ENCODE assay signal across 8 cellular contexts in genomic region chr4:15004701-15005301, GRCh38. TPM values are rescaled to one million over a fixed set of nuclear protein-coding genes. Genes with fewer than 3 reads are reported as not detected.
A peak's percentile ranks its signal among the peaks of the same experiment; 100 is the strongest.
DNase-seq lines count a peak whose midpoint lies in the region; ATAC-seq lines count a peak whose summit lies in the region.

No MANE protein-coding gene starts in this region.

- CTCF ChIA-PET in activated CD8-positive, alpha-beta T cell treated with anti-CD3 and anti-CD28 coated beads, Interleukin-2, amount 10 ng/mL, durations not matched to agents 7 days and 5 days (lab: Charles Lee): no interaction called here

- peak; percentile 7 for ATAC-seq in activated CD8-positive, alpha-beta T cell treated with anti-CD3 and anti-CD28 coated beads, Interleukin-2, amount 10 ng/mL, durations not matched to agents 7 days and 5 days

- H3K36me3 Mint-ChIP-seq in activated CD8-positive, alpha-beta T cell treated with anti-CD3 and anti-CD28 coated beads, Interleukin-2, amount 10 ng/mL, durations not matched to agents 7 days and 5 days (ENCODE audit: low read depth): peaks cover 21% of the 10 kb centered on the region

- H3K27me3 Mint-ChIP-seq in activated CD8-positive, alpha-beta T cell treated with anti-CD3 and anti-CD28 coated beads, Interleukin-2, amount 10 ng/mL, durations not matched to agents 7 days and 5 days (ENCODE audit: low read depth): no peaks in the 10 kb centered on the region

- peak overlapping the region; percentile 93 for H3K4me3 Mint-ChIP-seq in activated CD8-positive, alpha-beta T cell treated with anti-CD3 and anti-CD28 coated beads, Interleukin-2, amount 10 ng/mL, durations not matched to agents 7 days and 5 days

- H3K9me3 Mint-ChIP-seq in activated CD8-positive, alpha-beta T cell treated with anti-CD3 and anti-CD28 coated beads, Interleukin-2, amount 10 ng/mL, durations not matched to agents 7 days and 5 days (ENCODE audit: insufficient read depth): no peaks in the 10 kb centered on the region

- peaks cover 28% of the 10 kb centered on the region for H3K4me1 Mint-ChIP-seq in activated CD8-positive, alpha-beta T cell treated with anti-CD3 and anti-CD28 coated beads, Interleukin-2, amount 10 ng/mL, durations not matched to agents 7 days and 5 days (ENCODE audit: low read depth)

- H3K27ac Mint-ChIP-seq in activated CD8-positive, alpha-beta T cell treated with anti-CD3 and anti-CD28 coated beads, Interleukin-2, amount 10 ng/mL, durations not matched to agents 7 days and 5 days: peak overlapping the region; percentile 88

- POLR2A ChIA-PET in activated CD8-positive, alpha-beta T cell treated with anti-CD3 and anti-CD28 coated beads, Interleukin-2, amount 10 ng/mL, durations not matched to agents 7 days and 5 days (lab: Charles Lee): no interaction called here

- DNase-seq in NK-92 treated with Interleukin-12 subunit alpha and Interleukin-12 subunit beta, amount 100 ng/mL, for 24 hours (lab: John Stamatoyannopoulos, UW): peak; percentile 48
- DNase-seq in NK-92 (lab: John Stamatoyannopoulos, UW; ENCODE audit: unreplicated experiment) (no peak), NAMALWA (ENCODE audit: low spot score) (peak; percentile 50), lung microvascular endothelial cell (ENCODE audit: low read depth in 2 of 2) (peak; percentile 55 to 80), SKM-1 treated with dmso at 0.1 percent for 144 hours (lab: John Stamatoyannopoulos, UW; ENCODE audit: unreplicated experiment) (no peak)
- DNase-seq in activated CD8-positive, alpha-beta T cell treated with anti-CD3 and anti-CD28 coated beads, Interleukin-2, amount 10 ng/mL, durations not matched to agents 7 days and 5 days: peak; percentile 55
- peak; percentile 19 for DNase-seq in effector CD4-positive, alpha-beta T cell
- peak; percentile 10 to 18 (median 16) for DNase-seq in stimulated activated CD4-positive, alpha-beta T cell treated with anti-CD3 and anti-CD28 coated beads, TNF-alpha, amount 100 ng/mL, for 48 hours (ENCODE audit: low read depth in 3 of 3)

RNA-seq across cellular contexts. Expression of gene CPEB2, which starts 2.5 kb away (rescaled TPM):
- total RNA-seq in activated CD8-positive, alpha-beta T cell treated with anti-CD3 and anti-CD28 coated beads, Interleukin-2, amount 10 ng/mL, durations not matched to agents 7 days and 5 days: 1 to 10 TPM; 8.8 to 9.7 TPM
- total RNA-seq in lung microvascular endothelial cell: 5.0 and 7.5 TPM in 2 replicates

Comparison
In these comparisons a context has a peak if more than half of its experiments do, and no peak if none do; other contexts are left out.
1. DNase-seq: peak in NK-92 treated with Interleukin-12 subunit alpha and Interleukin-12 subunit beta, amount 100 ng/mL, for 24 hours (single experiment), NAMALWA (single experiment), activated CD8-positive, alpha-beta T cell treated with anti-CD3 and anti-CD28 coated beads, Interleukin-2, amount 10 ng/mL, durations not matched to agents 7 days and 5 days (single experiment), effector CD4-positive, alpha-beta T cell (single experiment), lung microvascular endothelial cell (2 of 2) and stimulated activated CD4-positive, alpha-beta T cell treated with anti-CD3 and anti-CD28 coated beads, TNF-alpha, amount 100 ng/mL, for 48 hours (3 of 3); none in NK-92 (single experiment) and SKM-1 treated with dmso at 0.1 percent for 144 hours (single experiment).